In the genomic region with DNA sequence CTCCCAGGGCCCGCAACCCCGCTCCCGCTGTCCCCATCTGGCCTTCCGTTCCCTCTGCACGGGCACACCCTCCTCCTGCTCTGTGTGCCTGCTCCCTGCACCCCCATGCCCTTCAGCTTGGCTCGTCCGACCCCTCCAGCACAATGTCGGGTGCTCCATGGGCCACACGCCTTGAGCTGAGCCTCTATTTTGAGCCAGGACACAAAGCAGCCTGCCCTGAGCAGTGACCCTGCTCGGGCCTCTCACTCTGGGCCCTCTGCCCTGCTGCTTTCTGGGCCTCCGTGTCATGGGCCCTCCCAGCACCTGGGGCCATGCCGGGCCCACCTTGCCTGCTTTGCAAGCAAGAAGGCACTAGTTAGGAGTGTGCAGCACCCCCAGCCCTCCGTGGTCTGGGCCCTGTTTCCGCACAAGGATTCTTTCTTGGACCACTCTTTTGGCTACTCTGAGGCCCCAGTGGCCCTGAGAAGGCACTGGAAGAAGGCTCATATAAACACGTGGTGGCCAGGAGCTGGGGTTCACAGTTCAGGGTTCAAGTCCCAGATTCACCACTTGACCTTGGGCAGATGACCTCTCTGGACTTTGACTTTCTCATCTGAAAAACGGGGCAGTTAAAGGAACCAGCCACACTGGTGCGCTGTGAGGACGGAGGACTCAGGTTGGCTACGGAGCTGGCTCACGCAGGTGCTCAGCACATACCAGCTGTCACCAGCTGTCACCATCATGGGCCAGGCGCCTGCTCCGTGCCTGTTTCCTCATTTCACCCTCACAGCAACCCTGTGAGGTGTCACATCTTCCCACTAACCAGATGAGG, we compare ENCODE assay signal across 9 cellular contexts.
A peak's percentile ranks its signal among the peaks of the same experiment; 100 is the strongest.
DNase-seq lines count a peak whose midpoint lies in the region; ATAC-seq and TF ChIP-seq lines count a peak whose summit lies in the region.
"Had no signal": no experiment of that assay in that cellular context is flagged by ENCODE, and none has a peak within 500 bp of the region (broad histone marks: within the 10 kb centered on the region; RNA-seq: fewer than 3 reads in every experiment).

No MANE protein-coding gene starts in this region.

- H3K27me3 ChIP-seq in parathyroid adenoma (ENCODE audit: control insufficient read depth, insufficient read depth, low read length), result no peaks in the 10 kb centered on the region

- H3K4me1 ChIP-seq in parathyroid adenoma, result peaks cover 27% of the 10 kb centered on the region

- no peak overlapping the region for H3K4me3 ChIP-seq in parathyroid adenoma (ENCODE audit: low read depth, low read length)

- no peak overlapping the region for H3K4me3 Mint-ChIP-seq in mesothelial cell of epicardium

- peak; percentile 84 to 89 for DNase-seq in SHP77 (lab: John Stamatoyannopoulos, UW)
- no peak for DNase-seq in middle frontal gyrus (ENCODE audit: extremely low spot score, low spot score)
- DNase-seq in retina, result no peak
- DNase-seq in mesothelial cell of epicardium (ENCODE audit: low spot score in 2 of 2, unreplicated experiment in 2 of 2), result no peak
- DNase-seq in NCI-H187 treated with DMSO at 0.1 percent for 48 hours (lab: John Stamatoyannopoulos, UW), result no peak
- DNase-seq: activated T-cell treated with anti-CD3 and anti-CD28 coated beads, Interleukin-2, amount 50 U/mL, for 48 hours had no signal

- H3K4me1 Mint-ChIP-seq in mesothelial cell of epicardium, result peaks cover 49% of the 10 kb centered on the region

- no peaks in the 10 kb centered on the region for H3K27me3 Mint-ChIP-seq in mesothelial cell of epicardium (ENCODE audit: low read depth)

- peak overlapping the region; percentile 63 for H2AFZ ChIP-seq in parathyroid adenoma

- H3K79me2 ChIP-seq in parathyroid adenoma, result peaks cover 5% of the 10 kb centered on the region

- H3K27ac Mint-ChIP-seq in mesothelial cell of epicardium, result no peak overlapping the region

- H3K27ac ChIP-seq in parathyroid adenoma, result peak overlapping the region; percentile 71

- peaks cover 2% of the 10 kb centered on the region for H3K36me3 Mint-ChIP-seq in mesothelial cell of epicardium

- H3K9me3 Mint-ChIP-seq in mesothelial cell of epicardium, result no peaks in the 10 kb centered on the region

- TF ChIP-seq CTCF in parathyroid adenoma (IDR thresholded peaks at IDR 0.05) (no peak), mesothelial cell of epicardium (IDR thresholded peaks at IDR 0.05; ENCODE audit: unreplicated experiment) (no peak)

- ATAC-seq in GM18511 (IDR thresholded peaks at IDR 0.05; ENCODE audit: unreplicated experiment), result peak; percentile 71
- peak; percentile 59 for ATAC-seq in HG02642 (IDR thresholded peaks at IDR 0.05; ENCODE audit: poor library complexity, unreplicated experiment)

- H3K36me3 ChIP-seq in parathyroid adenoma (ENCODE audit: control insufficient read depth, insufficient read depth, low read length), result no peaks in the 10 kb centered on the region

- H3K9me3 ChIP-seq in parathyroid adenoma (ENCODE audit: control insufficient read depth, low read length), result no peaks in the 10 kb centered on the region

- H3K4me2 ChIP-seq in parathyroid adenoma (ENCODE audit: low read length), result no peak overlapping the region

- no peak overlapping the region for H3K9ac ChIP-seq in parathyroid adenoma

Comparison
In these comparisons a context has a peak if more than half of its experiments do, and no peak if none do; other contexts are left out.
1. DNase-seq: peak in SHP77 (2 of 2); none in middle frontal gyrus (single experiment), retina (single experiment), mesothelial cell of epicardium (0 of 2) and NCI-H187 treated with DMSO at 0.1 percent for 48 hours (single experiment).